Comparison of ENCODE assay signal across 17 cellular contexts in the genomic region with DNA sequence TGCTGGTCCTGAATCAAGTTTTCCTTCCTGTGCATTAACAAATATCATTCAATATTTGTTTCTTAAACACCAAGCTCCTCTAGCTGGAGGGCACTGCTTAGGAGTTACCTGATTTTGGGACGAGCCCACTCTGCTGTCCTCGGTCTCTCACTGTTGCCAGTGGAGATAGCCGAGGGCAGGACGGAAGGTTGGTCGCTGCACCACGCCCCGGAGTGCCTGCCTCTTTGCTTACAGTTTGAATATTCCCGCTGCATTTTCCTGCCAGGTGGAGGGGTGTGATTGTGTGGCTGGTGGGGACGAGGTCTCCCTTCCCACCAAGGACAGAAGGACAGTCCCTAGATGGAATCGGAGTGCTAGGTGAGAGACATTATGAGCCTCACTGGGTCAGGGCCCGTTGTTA.
DNase-seq lines count a peak whose midpoint lies in the region; ATAC-seq and TF ChIP-seq lines count a peak whose summit lies in the region.
"Had no signal": no experiment of that assay in that cellular context is flagged by ENCODE, and none has a peak within 500 bp of the region (broad histone marks: within the 10 kb centered on the region; RNA-seq: fewer than 3 reads in every experiment).

No MANE protein-coding gene starts in this region.

- H3K27ac ChIP-seq in neural cell (ENCODE audit: low read length), result no peak overlapping the region
- H3K27ac ChIP-seq in spleen, result no peak overlapping the region
- H3K27ac ChIP-seq: 22Rv1; BLaER1 treated with 17β-estradiol and CSF1 and Interleukin-3, amounts not matched to agents 10 nM and 100 nM had no signal

- H3F3A ChIP-seq in neural cell (ENCODE audit: insufficient read depth, low read length, poor library complexity, severe bottlenecking), result no peaks in the 10 kb centered on the region

- intact Hi-C loops in spleen (cut with DNase I; ENCODE audit: low total_unique reads), result no loop called here

- H3K9ac ChIP-seq in neural cell (ENCODE audit: low read length), result no peak overlapping the region
- H3K9ac ChIP-seq: BLaER1 treated with 17β-estradiol and CSF1 and Interleukin-3, amounts not matched to agents 10 nM and 100 nM had no signal

- H3K36me3 ChIP-seq in neural cell (ENCODE audit: insufficient read depth, low read length), result no peaks in the 10 kb centered on the region
- H3K36me3 ChIP-seq in spleen, result peaks cover 0 to 30% (median 0%) of the 10 kb centered on the region in 6 donors
- H3K36me3 ChIP-seq: BLaER1 treated with 17β-estradiol and CSF1 and Interleukin-3, amounts not matched to agents 10 nM and 100 nM had no signal

- no peak overlapping the region for H3K4me3 Mint-ChIP-seq in activated CD8-positive, alpha-beta memory T cell treated with anti-CD3 and anti-CD28 coated beads, Interleukin-2, amount 10 ng/mL, durations not matched to agents 7 days and 5 days
- H3K4me3 Mint-ChIP-seq in WTC11, result no peak overlapping the region
- H3K4me3 Mint-ChIP-seq: CD4-positive, alpha-beta T cell; GM23338 had no signal

- no peaks in the 10 kb centered on the region for H3K27me3 ChIP-seq in neural cell (ENCODE audit: insufficient read depth, low read depth, low read length)
- H3K27me3 ChIP-seq in spleen (replicated peaks in 1 of 7), result no peaks in the 10 kb centered on the region
- H3K27me3 ChIP-seq: BLaER1 treated with 17β-estradiol and CSF1 and Interleukin-3, amounts not matched to agents 10 nM and 100 nM had no signal

- no peak overlapping the region for H3K27ac Mint-ChIP-seq in activated CD8-positive, alpha-beta memory T cell treated with anti-CD3 and anti-CD28 coated beads, Interleukin-2, amount 10 ng/mL, durations not matched to agents 7 days and 5 days
- H3K27ac Mint-ChIP-seq in WTC11, result no peak overlapping the region
- H3K27ac Mint-ChIP-seq: CD4-positive, alpha-beta T cell; GM23338 had no signal

- 87 to 91% (median 89%) methylated on average over 11 of the region's 11 CpGs for WGBS in spleen, 5 donors

- no peak for TF ChIP-seq POLR2A in spleen (IDR thresholded peaks at IDR 0.05)

- no peaks in the 10 kb centered on the region for H3K9me2 ChIP-seq in neural cell (ENCODE audit: insufficient read depth, low read length)

- ATAC-seq in activated CD8-positive, alpha-beta memory T cell treated with anti-CD3 and anti-CD28 coated beads, Interleukin-2, amount 10 ng/mL, durations not matched to agents 7 days and 5 days, result no peak
- ATAC-seq in WTC11, result no peak
- ATAC-seq: GM12878, GM23338 had no signal

- TF ChIP-seq EP300 in neural cell (conservative IDR thresholded peaks at IDR 0.05; ENCODE audit: poor library complexity, severe bottlenecking), result no peak

- no peaks in the 10 kb centered on the region for H3K79me2 ChIP-seq in neural cell (replicated peaks; ENCODE audit: insufficient read depth, low read length)

- DNase-seq in activated CD8-positive, alpha-beta memory T cell treated with anti-CD3 and anti-CD28 coated beads, Interleukin-2, amount 50 U/mL, for 4 hours, result peak; percentile 5
- no peak for DNase-seq in activated CD8-positive, alpha-beta memory T cell treated with anti-CD3 and anti-CD28 coated beads, Interleukin-2, amount 10 ng/mL, durations not matched to agents 7 days and 5 days
- peak; percentile 1 for DNase-seq in WTC11 (ENCODE audit: low spot score)
- peak; percentile 36 for DNase-seq in spleen
- DNase-seq in midbrain (lab: John Stamatoyannopoulos, UW), result no peak
- no peak for DNase-seq in foreskin fibroblast
- no peak for DNase-seq in activated CD4-positive, alpha-beta T cell treated with anti-CD3 and anti-CD28 coated beads, Interleukin-2, amount 50 U/mL, for 1 hour
- DNase-seq: AML-193; Calu3; CD4-positive, alpha-beta T cell; DMS79; H7 had no signal

- CTCF ChIA-PET in activated CD8-positive, alpha-beta memory T cell treated with anti-CD3 and anti-CD28 coated beads, Interleukin-2, amount 10 ng/mL, durations not matched to agents 7 days and 5 days (lab: Charles Lee), result no interaction called here
- CTCF ChIA-PET in WTC11 (lab: Charles Lee), result interaction anchor here (0.5 kb wide), 1 partner anchor 153 kb away, joined by 3 read pairs; no protein-coding TSS in a partner anchor

- H3K4me1 Mint-ChIP-seq in activated CD8-positive, alpha-beta memory T cell treated with anti-CD3 and anti-CD28 coated beads, Interleukin-2, amount 10 ng/mL, durations not matched to agents 7 days and 5 days, result no peaks in the 10 kb centered on the region
- no peaks in the 10 kb centered on the region for H3K4me1 Mint-ChIP-seq in WTC11
- H3K4me1 Mint-ChIP-seq: GM23338 had no signal

- no peak for TF ChIP-seq RAD21 in neural cell (conservative IDR thresholded peaks at IDR 0.05)

- no peaks in the 10 kb centered on the region for H3K4me1 ChIP-seq in spleen
- H3K4me1 ChIP-seq: BLaER1 treated with 17β-estradiol and CSF1 and Interleukin-3, amounts not matched to agents 10 nM and 100 nM had no signal

- H3K27me3 Mint-ChIP-seq in activated CD8-positive, alpha-beta memory T cell treated with anti-CD3 and anti-CD28 coated beads, Interleukin-2, amount 10 ng/mL, durations not matched to agents 7 days and 5 days, result peaks cover 9% of the 10 kb centered on the region
- peaks cover 3% of the 10 kb centered on the region; the same call in 1 of the 2 replicates for H3K27me3 Mint-ChIP-seq in WTC11 (ENCODE audit: low read depth)
- H3K27me3 Mint-ChIP-seq: CD4-positive, alpha-beta T cell had no signal

- H2AFZ ChIP-seq in neural cell (ENCODE audit: low read depth, low read length), result no peak overlapping the region
- H2AFZ ChIP-seq: GM23338 had no signal

- H4K20me1 ChIP-seq in neural cell (ENCODE audit: insufficient read depth), result no peaks in the 10 kb centered on the region
- H4K20me1 ChIP-seq: BLaER1 treated with 17β-estradiol and CSF1 and Interleukin-3, amounts not matched to agents 10 nM and 100 nM had no signal

- H3K4me3 ChIP-seq in neural cell (ENCODE audit: low read length) (no peak overlapping the region), spleen (no peak overlapping the region), foreskin fibroblast (ENCODE audit: low read depth in 1 of 2, low read length in 2 of 2) (no peak overlapping the region)
- H3K4me3 ChIP-seq: BLaER1 treated with 17β-estradiol and CSF1 and Interleukin-3, amounts not matched to agents 10 nM and 100 nM; GM12878; GM23338 had no signal

- no peaks in the 10 kb centered on the region for H3K9me3 ChIP-seq in neural cell (ENCODE audit: low read length)
- peaks cover 0 to 5% (median under 1%) of the 10 kb centered on the region in 8 donors for H3K9me3 ChIP-seq in spleen

- POLR2A ChIA-PET in WTC11 (lab: Charles Lee), result no interaction called here

- peaks cover under 1% of the 10 kb centered on the region for H3K9me3 Mint-ChIP-seq in activated CD8-positive, alpha-beta memory T cell treated with anti-CD3 and anti-CD28 coated beads, Interleukin-2, amount 10 ng/mL, durations not matched to agents 7 days and 5 days (ENCODE audit: low read depth)
- H3K9me3 Mint-ChIP-seq in WTC11, result peaks cover 6% of the 10 kb centered on the region

- TF ChIP-seq CTCF in WTC11 (IDR thresholded peaks at IDR 0.05), result no peak
- no peak for TF ChIP-seq CTCF in neural cell (IDR thresholded peaks at IDR 0.05; ENCODE audit: poor library complexity, severe bottlenecking)
- no peak for TF ChIP-seq CTCF in spleen (IDR thresholded peaks at IDR 0.05 in 8 of 11, conservative IDR thresholded peaks at IDR 0.05 in 3 of 11)
- no peak for TF ChIP-seq CTCF in foreskin fibroblast (IDR thresholded peaks at IDR 0.05; ENCODE audit: low read depth, low read length)

- H3K36me3 Mint-ChIP-seq in activated CD8-positive, alpha-beta memory T cell treated with anti-CD3 and anti-CD28 coated beads, Interleukin-2, amount 10 ng/mL, durations not matched to agents 7 days and 5 days, result peaks cover under 1% of the 10 kb centered on the region
- no peaks in the 10 kb centered on the region for H3K36me3 Mint-ChIP-seq in WTC11

- H3K4me2 ChIP-seq in neural cell (ENCODE audit: low read length), result no peak overlapping the region
- H3K4me2 ChIP-seq: BLaER1 treated with 17β-estradiol and CSF1 and Interleukin-3, amounts not matched to agents 10 nM and 100 nM; GM23338 had no signal

TF ChIP-seq in WTC11, 78 proteins besides CTCF, POLR2A, EP300 and RAD21 (continues in another document):
- TF ChIP-seq ETV6 (CRISPR knock-in tag; IDR thresholded peaks at IDR 0.05), result no peak
- no peak for TF ChIP-seq SOX15 (CRISPR knock-in tag; IDR thresholded peaks at IDR 0.05)
- TF ChIP-seq, protein P1, sequence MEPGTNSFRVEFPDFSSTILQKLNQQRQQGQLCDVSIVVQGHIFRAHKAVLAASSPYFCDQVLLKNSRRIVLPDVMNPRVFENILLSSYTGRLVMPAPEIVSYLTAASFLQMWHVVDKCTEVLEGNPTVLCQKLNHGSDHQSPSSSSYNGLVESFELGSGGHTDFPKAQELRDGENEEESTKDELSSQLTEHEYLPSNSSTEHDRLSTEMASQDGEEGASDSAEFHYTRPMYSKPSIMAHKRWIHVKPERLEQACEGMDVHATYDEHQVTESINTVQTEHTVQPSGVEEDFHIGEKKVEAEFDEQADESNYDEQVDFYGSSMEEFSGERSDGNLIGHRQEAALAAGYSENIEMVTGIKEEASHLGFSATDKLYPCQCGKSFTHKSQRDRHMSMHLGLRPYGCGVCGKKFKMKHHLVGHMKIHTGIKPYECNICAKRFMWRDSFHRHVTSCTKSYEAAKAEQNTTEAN (CRISPR knock-in tag; IDR thresholded peaks at IDR 0.05), result no peak
- no peak for TF ChIP-seq ZNF671 (CRISPR knock-in tag; IDR thresholded peaks at IDR 0.05)
- no peak for TF ChIP-seq ZNF219 (CRISPR knock-in tag; IDR thresholded peaks at IDR 0.05; ENCODE audit: borderline replicate concordance)
- TF ChIP-seq NR2C2 (CRISPR knock-in tag; IDR thresholded peaks at IDR 0.05), result no peak
- no peak for TF ChIP-seq FOXP1 (CRISPR knock-in tag; IDR thresholded peaks at IDR 0.05; ENCODE audit: borderline replicate concordance)

TF ChIP-seq in neural cell, 6 proteins besides CTCF, POLR2A, EP300 and RAD21:
- peak; percentile 41 for TF ChIP-seq POLR2AphosphoS5 (IDR thresholded peaks at IDR 0.05)
- TF ChIP-seq EZH2 (IDR thresholded peaks at IDR 0.05; ENCODE audit: borderline replicate concordance, insufficient read depth, low read length, poor library complexity, severe bottlenecking), result no peak

Comparison
In these comparisons a context has a peak if more than half of its experiments do, and no peak if none do; other contexts are left out.
1. DNase-seq: peak in activated CD8-positive, alpha-beta memory T cell treated with anti-CD3 and anti-CD28 coated beads, Interleukin-2, amount 50 U/mL, for 4 hours (single experiment), WTC11 (single experiment) and spleen (single experiment); none in activated CD8-positive, alpha-beta memory T cell treated with anti-CD3 and anti-CD28 coated beads, Interleukin-2, amount 10 ng/mL, durations not matched to agents 7 days and 5 days (single experiment), midbrain (single experiment), foreskin fibroblast (0 of 2) and activated CD4-positive, alpha-beta T cell treated with anti-CD3 and anti-CD28 coated beads, Interleukin-2, amount 50 U/mL, for 1 hour (single experiment).